Comparison of ENCODE assay signal across 17 cellular contexts in the genomic region with DNA sequence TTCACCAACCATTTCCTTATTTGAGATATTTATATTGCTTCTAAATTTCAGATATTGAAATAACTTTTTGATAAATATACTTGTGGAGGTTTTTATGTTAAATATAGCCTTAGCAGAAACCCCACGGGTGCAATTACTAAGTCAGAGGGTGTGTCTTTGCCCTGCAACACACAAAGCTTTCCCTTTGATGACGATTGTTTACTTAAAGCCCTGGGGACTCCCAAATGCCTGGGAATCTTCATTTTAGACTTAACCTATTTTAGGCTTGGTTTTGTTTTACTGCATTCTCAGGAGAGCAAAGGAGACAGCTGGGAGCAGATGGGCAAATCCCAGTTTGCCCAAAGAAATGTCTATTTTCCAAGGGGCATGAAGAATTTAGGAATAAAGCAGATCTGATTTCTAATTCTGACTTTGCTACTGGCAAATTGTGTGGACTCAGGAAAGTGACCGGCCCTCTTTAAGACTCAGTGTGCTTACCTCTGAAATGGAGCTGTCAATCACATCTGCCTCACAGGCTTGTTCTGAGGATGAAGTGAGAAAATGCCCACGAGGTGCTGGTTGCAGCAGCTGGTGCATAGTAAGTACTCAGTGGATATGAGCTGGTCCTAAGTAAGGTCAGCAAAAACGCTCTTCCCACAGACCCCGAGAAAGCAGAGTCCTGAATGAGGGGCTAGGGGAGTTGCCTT. TPM values are rescaled to one million over a fixed set of nuclear protein-coding genes. Genes with fewer than 3 reads are reported as not detected.
"Had no signal": no experiment of that assay in that cellular context is flagged by ENCODE, and none has a peak within 500 bp of the region (broad histone marks: within the 10 kb centered on the region; RNA-seq: fewer than 3 reads in every experiment).

No MANE protein-coding gene starts in this region.

- FAIRE-seq: astrocyte, keratinocyte, urothelium cell line had no signal

- H3K79me2 ChIP-seq: hepatocyte had no signal

- H2AFZ ChIP-seq: hepatocyte had no signal

- DNase-seq: activated B cell treated with CpG ODN at 0.5 μM for 24 hours; activated CD4-positive, alpha-beta T cell treated with anti-CD3 and anti-CD28 coated beads for 48 hours; activated CD8-positive, alpha-beta T cell treated with anti-CD3 and anti-CD28 coated beads for 36 hours; activated effector memory CD4-positive, alpha-beta T cell treated with Interleukin-2 at 50 U/mL for 16 hours; activated naive CD4-positive, alpha-beta T cell treated with anti-CD3 and anti-CD28 coated beads, Interleukin-2, amount 50 U/mL, for 16 hours; activated T-cell treated with anti-CD3 and anti-CD28 coated beads, Interleukin-2, amount 50 U/mL, for 4 hours; mammary epithelial cell; nephron progenitor cell; right cardiac atrium; spleen; T-helper 2 cell had no signal

- H3K27me3 ChIP-seq: hepatocyte, spleen had no signal

- H3K36me3 ChIP-seq: spleen had no signal

- H3K27ac ChIP-seq: epithelial cell of prostate, hepatocyte, spleen had no signal

- H3K4me2 ChIP-seq: hepatocyte had no signal

- H3K4me3 ChIP-seq: hepatocyte, spleen had no signal

- H3K4me1 ChIP-seq: spleen had no signal

- ATAC-seq: activated CD8-positive, alpha-beta T cell treated with anti-CD3 and anti-CD28 coated beads for 36 hours; activated T-cell treated with anti-CD3 and anti-CD28 coated beads, Interleukin-2, amount 50 U/mL, for 4 hours; left lobe of liver; right cardiac atrium had no signal

RNA-seq across cellular contexts. Expression of a gene that starts 49.3 kb away (rescaled TPM):
- total RNA-seq: activated B cell treated with CpG ODN at 0.5 μM for 24 hours had no signal
